29 cellular contexts compared by ENCODE assay signal in genomic region chr11:81246937-81247336, GRCh38.
"Had no signal": no experiment of that assay in that cellular context is flagged by ENCODE, and none has a peak within 500 bp of the region (broad histone marks: within the 10 kb centered on the region; RNA-seq: fewer than 3 reads in every experiment).

No MANE protein-coding gene starts in this region.

- FAIRE-seq: bronchial epithelial cell, K562, RCC 7860 had no signal

- H3K27me3 ChIP-seq: ascending aorta, body of pancreas had no signal

- ATAC-seq: activated naive CD4-positive, alpha-beta T cell treated with anti-CD3 and anti-CD28 coated beads, Interleukin-2, amount 50 U/mL, for 72 hours; activated naive CD8-positive, alpha-beta T cell treated with anti-CD3 and anti-CD28 coated beads, Interleukin-2, amount 50 U/mL, for 24 hours; activated T-cell treated with anti-CD3 and anti-CD28 coated beads, Interleukin-2, amount 50 U/mL, for 4 hours; body of pancreas; K562; PC-3; T-helper 17 cell had no signal

- H3K27ac ChIP-seq: ascending aorta, body of pancreas had no signal

- DNase-seq: activated B cell treated with CpG ODN at 0.5 μM for 24 hours; activated CD4-positive, alpha-beta memory T cell treated with anti-CD3 and anti-CD28 coated beads for 36 hours; activated CD4-positive, alpha-beta T cell treated with anti-CD3 and anti-CD28 coated beads for 1 hour; activated CD4-positive, alpha-beta T cell treated with anti-CD3 and anti-CD28 coated beads, Interleukin-2, amount 10 ng/mL, durations not matched to agents 24 days and 14 days; activated CD8-positive, alpha-beta memory T cell treated with anti-CD3 and anti-CD28 coated beads for 24 hours; activated effector memory CD4-positive, alpha-beta T cell treated with anti-CD3 and anti-CD28 coated beads, Interleukin-2, amount 50 U/mL, for 16 hours; activated naive CD4-positive, alpha-beta T cell treated with Interleukin-2 at 50 U/mL for 16 hours; activated naive CD8-positive, alpha-beta T cell treated with anti-CD3 and anti-CD28 coated beads, Interleukin-2, amount 50 U/mL, for 24 hours; activated T-cell treated with anti-CD3 and anti-CD28 coated beads, Interleukin-2, amount 50 U/mL, for 4 hours; amniotic stem cell; body of pancreas; Karpas-422; NCI-H1092; NCI-H1417; NCI-H1930; NCI-H2107; NCI-H2171 treated with DMSO at 0.1 percent for 48 hours; NCI-H226; NCI-H510A; NCI-H748 treated with DMSO at 0.1 percent for 48 hours; PC-3; SHP77 treated with DMSO at 0.1 percent for 48 hours; T-helper 17 cell; T-helper 9 cell had no signal

- H3K4me3 ChIP-seq: ascending aorta, body of pancreas, K562 had no signal

- H3K36me3 ChIP-seq: ascending aorta had no signal

- H3K9me3 ChIP-seq: ascending aorta, body of pancreas had no signal

- H3K4me1 ChIP-seq: ascending aorta, body of pancreas had no signal
